Comparison of ENCODE assay signal across 8 cellular contexts in genomic region chr7:89514970-89515369, GRCh38.
"Had no signal": no experiment of that assay in that cellular context is flagged by ENCODE, and none has a peak within 500 bp of the region (broad histone marks: within the 10 kb centered on the region; RNA-seq: fewer than 3 reads in every experiment).

No MANE protein-coding gene starts in this region.

- H3K4me3 ChIP-seq: GM23338 had no signal

- H2AFZ ChIP-seq: GM23338 had no signal

- ATAC-seq: GM23338, HepG2 had no signal

- H3K27ac Mint-ChIP-seq: GM23338, H9, IgD-negative memory B cell had no signal

- H3K27me3 Mint-ChIP-seq: IgD-negative memory B cell had no signal

- H3K9me3 Mint-ChIP-seq: GM23338, H9 had no signal

- H3K9ac ChIP-seq: KMS-11 had no signal

- H3K27ac ChIP-seq: HL-60, KMS-11 had no signal

- H3K4me1 Mint-ChIP-seq: GM23338, H9, IgD-negative memory B cell had no signal

- DNase-seq: H9, HCEC 1CT, KBM-7 had no signal

- H3K4me3 Mint-ChIP-seq: GM23338, H9, IgD-negative memory B cell had no signal

- H3K36me3 Mint-ChIP-seq: IgD-negative memory B cell had no signal

- H3K4me2 ChIP-seq: GM23338, KMS-11 had no signal
